In genomic region chr10:62810131-62810530, GRCh38 we compare ENCODE assay signal across 23 cellular contexts. TPM values are rescaled to one million over a fixed set of nuclear protein-coding genes. Genes with fewer than 3 reads are reported as not detected.
"Had no signal": no experiment of that assay in that cellular context is flagged by ENCODE, and none has a peak within 500 bp of the region (broad histone marks: within the 10 kb centered on the region; RNA-seq: fewer than 3 reads in every experiment).

No MANE protein-coding gene starts in this region.

- H3K36me3 ChIP-seq: brain microvascular endothelial cell, pancreas, right lobe of liver, suprapubic skin, transverse colon, vagina had no signal

- H3K27ac ChIP-seq: brain microvascular endothelial cell, foreskin keratinocyte, hepatocyte, neutrophil, pancreas, right lobe of liver, spleen, suprapubic skin, transverse colon, vagina had no signal

- H3K4me3 ChIP-seq: hepatocyte, pancreas, right lobe of liver, spleen, suprapubic skin, transverse colon, vagina had no signal

- H3K9me3 ChIP-seq: neutrophil, pancreas, right lobe of liver, spleen, suprapubic skin, transverse colon, vagina had no signal

- H3K4me3 Mint-ChIP-seq: activated CD8-positive, alpha-beta T cell treated with anti-CD3 and anti-CD28 coated beads, Interleukin-2, amount 10 ng/mL, durations not matched to agents 7 days and 5 days; naive thymus-derived CD4-positive, alpha-beta T cell; T-helper 2 cell treated with Interferon-gamma antibody and Interleukin-4, amounts not matched to agents 5 μg/mL and 100 μg/mL, for 36 hours; WTC11 had no signal

- DNase-seq: activated CD4-positive, alpha-beta T cell treated with anti-CD3 and anti-CD28 coated beads for 48 hours; activated CD8-positive, alpha-beta T cell treated with anti-CD3 and anti-CD28 coated beads, Interleukin-2, amount 10 ng/mL, durations not matched to agents 7 days and 5 days; activated gamma-delta T cell; activated T-cell treated with anti-CD3 and anti-CD28 coated beads, Interleukin-2, amount 50 U/mL, for 48 hours; aorta; brain microvascular endothelial cell; central memory CD4-positive, alpha-beta T cell; foreskin keratinocyte; left cardiac atrium; mesendoderm; naive thymus-derived CD4-positive, alpha-beta T cell; pancreas; right lobe of liver; spleen; stimulated activated naive CD8-positive, alpha-beta T cell treated with anti-CD3 and anti-CD28 coated beads, Interleukin-15, Interleukin-2, amounts not matched to agents 100 U/mL and 50 U/mL, for 24 hours; SW 1271; transverse colon had no signal

- H3K36me3 Mint-ChIP-seq: WTC11 had no signal

- H3K27ac Mint-ChIP-seq: activated CD8-positive, alpha-beta T cell treated with anti-CD3 and anti-CD28 coated beads, Interleukin-2, amount 10 ng/mL, durations not matched to agents 7 days and 5 days; WTC11 had no signal

- H3K27me3 ChIP-seq: vagina had no signal

- ATAC-seq: activated CD8-positive, alpha-beta T cell treated with anti-CD3 and anti-CD28 coated beads, Interleukin-2, amount 10 ng/mL, durations not matched to agents 7 days and 5 days; foreskin keratinocyte; left cardiac atrium; naive thymus-derived CD4-positive, alpha-beta T cell; pancreas; right lobe of liver; stimulated activated naive CD8-positive, alpha-beta T cell treated with anti-CD3 and anti-CD28 coated beads, Interleukin-15, Interleukin-2, amounts not matched to agents 100 U/mL and 50 U/mL, for 24 hours; WTC11 had no signal

RNA-seq across cellular contexts. Expression of gene EGR2, which starts 6.0 kb away (rescaled TPM):
- total RNA-seq: foreskin keratinocyte had no signal
